In genomic region chr4:185425600-185426352, GRCh38 we compare ENCODE assay signal across 8 cellular contexts. TPM values are rescaled to one million over a fixed set of nuclear protein-coding genes. Genes with fewer than 3 reads are reported as not detected.
A peak's percentile ranks its signal among the peaks of the same experiment; 100 is the strongest.
DNase-seq lines count a peak whose midpoint lies in the region; ATAC-seq and TF ChIP-seq lines count a peak whose summit lies in the region.

Gene UFSP2, minus strand, starts transcription at chr4:185425964. Its CDS starts 96 bp downstream, at chr4:185425868.

- peak within 1 kb of the TSS; percentile 80 for H3K4me3 ChIP-seq in left ventricle myocardium inferior
- peak within 1 kb of the TSS; percentile 62 to 84 (median 70) for H3K4me3 ChIP-seq in upper lobe of left lung

- H3K9me3 Mint-ChIP-seq in T-helper 1 cell treated with Interleukin-12 subunit alpha and Interleukin-12 subunit beta and Interleukin-4 antibody, amounts not matched to agents 30 μg/mL and 1 μg/mL, for 36 hours: no peaks in the 10 kb centered on the region

- H3K27me3 ChIP-seq in left ventricle myocardium inferior (ENCODE audit: low read depth) (no peaks in the 10 kb centered on the region), upper lobe of left lung (no peaks in the 10 kb centered on the region)

- intact Hi-C loops in left ventricle myocardium inferior (cut with micrococcal nuclease): loop anchor here (10.0 kb wide), 1 partner anchor 169 kb away; no protein-coding TSS in a partner anchor
- intact Hi-C loops in posterior vena cava (cut with DNase I): loop anchor here in 1 of 2 donors (5.0 kb wide), 1 partner anchor 1758 kb away; no protein-coding TSS in a partner anchor

- peak within 1 kb of the TSS; percentile 88 for H3K27ac Mint-ChIP-seq in T-helper 1 cell treated with Interleukin-12 subunit alpha and Interleukin-12 subunit beta and Interleukin-4 antibody, amounts not matched to agents 30 μg/mL and 1 μg/mL, for 36 hours

- peak; percentile 96 for ATAC-seq in HG02852 (IDR thresholded peaks at IDR 0.05; ENCODE audit: unreplicated experiment)
- peak; percentile 97 to 98 for ATAC-seq in upper lobe of left lung (ENCODE audit: low FRiP score in 2 of 2)

- H3K36me3 Mint-ChIP-seq in T-helper 1 cell treated with Interleukin-12 subunit alpha and Interleukin-12 subunit beta and Interleukin-4 antibody, amounts not matched to agents 30 μg/mL and 1 μg/mL, for 36 hours (ENCODE audit: low read depth): peaks cover 13% of the 10 kb centered on the region

- H3K27me3 Mint-ChIP-seq in T-helper 1 cell treated with Interleukin-12 subunit alpha and Interleukin-12 subunit beta and Interleukin-4 antibody, amounts not matched to agents 30 μg/mL and 1 μg/mL, for 36 hours (ENCODE audit: low read depth): peaks cover 12% of the 10 kb centered on the region

- peak within 1 kb of the TSS; percentile 88 for H3K4me3 Mint-ChIP-seq in T-helper 1 cell treated with Interleukin-12 subunit alpha and Interleukin-12 subunit beta and Interleukin-4 antibody, amounts not matched to agents 30 μg/mL and 1 μg/mL, for 36 hours

- TF ChIP-seq EP300 in upper lobe of left lung (IDR thresholded peaks at IDR 0.05): peak in 1 of 4 donors; percentile 82

- TF ChIP-seq CTCF in left ventricle myocardium inferior (IDR thresholded peaks at IDR 0.05; ENCODE audit: borderline replicate concordance): no peak
- peak in 1 of 6 experiments; percentile 24 for TF ChIP-seq CTCF in upper lobe of left lung (IDR thresholded peaks at IDR 0.05)

- peaks cover 14% of the 10 kb centered on the region for H3K36me3 ChIP-seq in left ventricle myocardium inferior
- peaks cover 0 to 7% (median 2%) of the 10 kb centered on the region in 4 donors for H3K36me3 ChIP-seq in upper lobe of left lung

- H3K4me1 Mint-ChIP-seq in T-helper 1 cell treated with Interleukin-12 subunit alpha and Interleukin-12 subunit beta and Interleukin-4 antibody, amounts not matched to agents 30 μg/mL and 1 μg/mL, for 36 hours (ENCODE audit: low read depth): peaks cover 27% of the 10 kb centered on the region

- peak; percentile 36 for DNase-seq in NCI-H1436 treated with DMSO at 0.1 percent for 48 hours (lab: John Stamatoyannopoulos, UW)
- peak; percentile 75 for DNase-seq in amniotic stem cell (lab: John Stamatoyannopoulos, UW)
- peak; percentile 88 for DNase-seq in left ventricle myocardium inferior
- peak; percentile 96 for DNase-seq in posterior vena cava (ENCODE audit: low spot score)
- DNase-seq in upper lobe of left lung: peak; percentile 92 to 97

- H3K4me1 ChIP-seq in left ventricle myocardium inferior: peaks cover 51% of the 10 kb centered on the region
- peaks cover 6 to 22% (median 16%) of the 10 kb centered on the region in 4 donors for H3K4me1 ChIP-seq in upper lobe of left lung

- H3K9me3 ChIP-seq in left ventricle myocardium inferior (replicated peaks) (no peaks in the 10 kb centered on the region), upper lobe of left lung (no peaks in the 10 kb centered on the region)

- peak within 1 kb of the TSS; percentile 97 for H3K27ac ChIP-seq in left ventricle myocardium inferior (replicated peaks)
- peak within 1 kb of the TSS; percentile 92 to 98 (median 96) for H3K27ac ChIP-seq in upper lobe of left lung

- 1 to 2% methylated on average over 10 to 38 of the region's 67 CpGs for WGBS in upper lobe of left lung, 2 donors

- peak; percentile 39 for TF ChIP-seq POLR2A in GM15510 (IDR thresholded peaks at IDR 0.05; ENCODE audit: borderline replicate concordance, extremely low read depth, insufficient read length)
- TF ChIP-seq POLR2A in upper lobe of left lung (IDR thresholded peaks at IDR 0.05): peak; percentile 4 to 83 (median 60)

RNA-seq across cellular contexts. Expression of gene UFSP2, which starts in this region (rescaled TPM):
- total RNA-seq in left ventricle myocardium inferior (51.2 TPM), posterior vena cava (10 to 100 TPM; 40.3 to 51.8 TPM), upper lobe of left lung (10 to 100 TPM; 14.1 to 44.0 (median 25.7) TPM)

Comparison
In these comparisons a context has a peak if more than half of its experiments do, and no peak if none do; other contexts are left out.
1. Peak in every context shown above with its lines: DNase-seq, ATAC-seq, H3K4me3 ChIP-seq and H3K27ac ChIP-seq.
2. DNase-seq: peak in every context shown above with its lines; median percentile 96 in posterior vena cava; 94 in upper lobe of left lung; 88 in left ventricle myocardium inferior; 75 in amniotic stem cell; 36 in NCI-H1436 treated with DMSO at 0.1 percent for 48 hours.